In the genomic region with DNA sequence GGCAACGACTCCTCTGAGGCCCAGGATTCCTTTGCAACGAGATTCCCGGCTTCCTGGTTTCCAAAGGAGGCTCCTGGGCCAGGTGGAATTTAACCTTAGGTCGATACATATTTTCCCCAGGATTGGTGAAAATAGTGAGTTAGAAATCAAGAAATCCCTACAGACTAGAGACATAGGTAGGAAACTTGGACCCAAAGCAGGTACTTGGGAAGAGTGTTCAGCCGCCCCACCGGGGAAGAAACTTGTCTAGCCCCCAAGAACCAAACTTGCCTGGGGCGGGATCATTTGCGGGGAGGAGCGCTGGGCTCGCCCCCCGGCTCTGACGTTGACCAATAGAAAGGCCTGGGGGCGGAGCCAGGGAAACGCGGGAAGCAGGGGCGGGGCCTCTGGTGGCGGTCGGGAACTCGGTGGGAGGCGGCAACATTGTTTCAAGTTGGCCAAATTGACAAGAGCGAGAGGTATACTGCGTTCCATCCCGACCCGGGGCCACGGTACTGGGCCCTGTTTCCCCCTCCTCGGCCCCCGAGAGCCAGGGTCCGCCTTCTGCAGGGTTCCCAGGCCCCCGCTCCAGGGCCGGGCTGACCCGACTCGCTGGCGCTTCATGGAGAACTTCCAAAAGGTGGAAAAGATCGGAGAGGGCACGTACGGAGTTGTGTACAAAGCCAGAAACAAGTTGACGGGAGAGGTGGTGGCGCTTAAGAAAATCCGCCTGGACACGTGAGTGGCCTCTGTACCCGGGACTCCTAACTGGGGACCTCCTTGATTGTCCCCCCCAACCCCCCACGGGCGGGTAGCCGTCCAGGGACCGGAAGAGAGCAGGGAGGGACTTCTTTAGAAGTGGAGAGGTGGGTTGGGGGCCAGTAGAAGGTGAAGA, we compare ENCODE assay signal across 1 cellular context.
TF ChIP-seq lines count a peak whose summit lies in the region.

A gene (plus strand): TSS at position 423 of the 874 bp plus-strand sequence. CDS start 179 bp downstream, at position 602.

TF ChIP-seq in Ishikawa, 13 proteins besides CTCF, POLR2A, EP300 and RAD21 (continued from another document):
- TF ChIP-seq NFIC (IDR thresholded peaks at IDR 0.05): no peak
- TF ChIP-seq, protein P1, sequence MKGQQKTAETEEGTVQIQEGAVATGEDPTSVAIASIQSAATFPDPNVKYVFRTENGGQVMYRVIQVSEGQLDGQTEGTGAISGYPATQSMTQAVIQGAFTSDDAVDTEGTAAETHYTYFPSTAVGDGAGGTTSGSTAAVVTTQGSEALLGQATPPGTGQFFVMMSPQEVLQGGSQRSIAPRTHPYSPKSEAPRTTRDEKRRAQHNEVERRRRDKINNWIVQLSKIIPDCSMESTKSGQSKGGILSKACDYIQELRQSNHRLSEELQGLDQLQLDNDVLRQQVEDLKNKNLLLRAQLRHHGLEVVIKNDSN (IDR thresholded peaks at IDR 0.05): no peak
- TF ChIP-seq TAF1 (IDR thresholded peaks at IDR 0.05; ENCODE audit: low read depth): peak; percentile 91
- TF ChIP-seq EGR1 (IDR thresholded peaks at IDR 0.05): peak; percentile 18; the same call in 1 of the 2 replicates
